11 cellular contexts compared by ENCODE assay signal in the genomic region with DNA sequence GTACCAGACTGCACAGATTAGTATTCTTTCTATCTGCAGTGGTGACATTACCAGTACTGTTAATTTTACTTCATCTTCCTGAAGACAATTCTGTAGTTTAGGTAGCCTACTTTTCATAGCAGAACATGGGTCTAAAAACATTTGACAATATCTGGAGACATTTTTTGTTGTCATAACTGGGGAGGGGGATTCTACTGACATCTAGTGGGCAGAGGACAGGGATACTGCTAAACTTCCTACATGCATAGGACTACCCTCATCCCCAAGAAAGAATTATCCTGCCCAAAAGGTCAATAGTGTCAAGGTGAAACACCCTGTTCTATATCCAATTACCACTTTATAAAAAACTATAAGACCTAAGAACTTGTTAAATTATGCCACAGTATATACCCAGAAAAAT. TPM values are rescaled to one million over a fixed set of nuclear protein-coding genes. Genes with fewer than 3 reads are reported as not detected.
A peak's percentile ranks its signal among the peaks of the same experiment; 100 is the strongest.
DNase-seq lines count a peak whose midpoint lies in the region; ATAC-seq and TF ChIP-seq lines count a peak whose summit lies in the region.
"Had no signal": no experiment of that assay in that cellular context is flagged by ENCODE, and none has a peak within 500 bp of the region (broad histone marks: within the 10 kb centered on the region; RNA-seq: fewer than 3 reads in every experiment).

No MANE protein-coding gene starts in this region.

- H3K36me3 ChIP-seq in osteoblast (ENCODE audit: insufficient read depth, low read length) (no peaks in the 10 kb centered on the region), MM.1S (replicated peaks; ENCODE audit: insufficient read depth, low read length) (no peaks in the 10 kb centered on the region)
- H3K36me3 ChIP-seq: gastrocnemius medialis had no signal

- H3K4me1 ChIP-seq in osteoblast (ENCODE audit: insufficient read depth, low read length): peaks cover 30% of the 10 kb centered on the region
- H3K4me1 ChIP-seq in MM.1S (ENCODE audit: low read length): no peaks in the 10 kb centered on the region

- H3F3A ChIP-seq in MM.1S (ENCODE audit: insufficient read depth, low read length): no peaks in the 10 kb centered on the region

- H3K4me3 Mint-ChIP-seq in brain: peak overlapping the region in 2 of 5 experiments; percentile 60 to 80
- no peak overlapping the region for H3K4me3 Mint-ChIP-seq in T-helper 2 cell treated with Interferon-gamma antibody and Interleukin-4, amounts not matched to agents 5 μg/mL and 100 μg/mL, for 36 hours

- H3K9me2 ChIP-seq in MM.1S (replicated peaks; ENCODE audit: insufficient read depth, low read length): no peaks in the 10 kb centered on the region

- H3K4me3 ChIP-seq in osteoblast (ENCODE audit: insufficient read depth, low read length): no peak overlapping the region
- no peak overlapping the region for H3K4me3 ChIP-seq in MM.1S (ENCODE audit: low read length)
- H3K4me3 ChIP-seq: gastrocnemius medialis had no signal

- no peak overlapping the region for H3K4me2 ChIP-seq in osteoblast (ENCODE audit: insufficient read depth, low read length)
- no peak overlapping the region for H3K4me2 ChIP-seq in MM.1S (ENCODE audit: low read depth, low read length)

- H3K79me2 ChIP-seq in osteoblast (ENCODE audit: insufficient read depth, low read length) (peaks cover 94% of the 10 kb centered on the region), MM.1S (ENCODE audit: low read length) (no peaks in the 10 kb centered on the region)

- H3K27me3 ChIP-seq in osteoblast (ENCODE audit: insufficient read depth, low read length) (no peaks in the 10 kb centered on the region), MM.1S (replicated peaks; ENCODE audit: insufficient read depth, low read length) (peaks cover 37% of the 10 kb centered on the region)
- H3K27me3 ChIP-seq: gastrocnemius medialis had no signal

- peaks cover 18 to 40% (median 37%) of the 10 kb centered on the region in 5 experiments for H3K9me3 Mint-ChIP-seq in brain
- peaks cover 13% of the 10 kb centered on the region for H3K9me3 Mint-ChIP-seq in T-helper 2 cell treated with Interferon-gamma antibody and Interleukin-4, amounts not matched to agents 5 μg/mL and 100 μg/mL, for 36 hours

- no peak overlapping the region for H3K9ac ChIP-seq in MM.1S (ENCODE audit: low read length)

- no peak overlapping the region for H3K27ac Mint-ChIP-seq in brain
- no peak overlapping the region for H3K27ac Mint-ChIP-seq in T-helper 2 cell treated with Interferon-gamma antibody and Interleukin-4, amounts not matched to agents 5 μg/mL and 100 μg/mL, for 36 hours
- H3K27ac Mint-ChIP-seq: activated naive CD4-positive, alpha-beta T cell treated with anti-CD3 and anti-CD28 coated beads, Interleukin-2, amount 50 U/mL, for 72 hours had no signal

- peaks cover 9% of the 10 kb centered on the region for H3K4me1 Mint-ChIP-seq in brain
- H3K4me1 Mint-ChIP-seq in T-helper 2 cell treated with Interferon-gamma antibody and Interleukin-4, amounts not matched to agents 5 μg/mL and 100 μg/mL, for 36 hours (ENCODE audit: low read depth): peaks cover 8% of the 10 kb centered on the region

- H2AFZ ChIP-seq in osteoblast (ENCODE audit: low read length) (no peak overlapping the region), MM.1S (ENCODE audit: low read length) (no peak overlapping the region)

- no peaks in the 10 kb centered on the region for H3K9me3 ChIP-seq in osteoblast (ENCODE audit: low read depth, low read length)
- H3K9me3 ChIP-seq in MM.1S (replicated peaks; ENCODE audit: insufficient read depth, low read length): no peaks in the 10 kb centered on the region
- H3K9me3 ChIP-seq: gastrocnemius medialis had no signal

- H3K36me3 Mint-ChIP-seq in brain: peaks cover 6% of the 10 kb centered on the region
- H3K36me3 Mint-ChIP-seq in T-helper 2 cell treated with Interferon-gamma antibody and Interleukin-4, amounts not matched to agents 5 μg/mL and 100 μg/mL, for 36 hours (ENCODE audit: low read depth): peaks cover 1% of the 10 kb centered on the region

- peak; percentile 61 to 74 for TF ChIP-seq CTCF in brain (conservative IDR thresholded peaks at IDR 0.05)
- TF ChIP-seq CTCF in osteoblast (IDR thresholded peaks at IDR 0.05; ENCODE audit: extremely low read depth, low read depth, low read length): peak; percentile 21
- TF ChIP-seq CTCF in MM.1S (IDR thresholded peaks at IDR 0.05; ENCODE audit: low read length): no peak

- peaks cover 94% of the 10 kb centered on the region for H3K27me3 Mint-ChIP-seq in brain
- peaks cover 80% of the 10 kb centered on the region for H3K27me3 Mint-ChIP-seq in T-helper 2 cell treated with Interferon-gamma antibody and Interleukin-4, amounts not matched to agents 5 μg/mL and 100 μg/mL, for 36 hours (ENCODE audit: low read depth)

- ATAC-seq in GM18870 (IDR thresholded peaks at IDR 0.05; ENCODE audit: unreplicated experiment): no peak
- ATAC-seq: activated naive CD4-positive, alpha-beta T cell treated with anti-CD3 and anti-CD28 coated beads, Interleukin-2, amount 50 U/mL, for 72 hours; gastrocnemius medialis had no signal

- H3K27ac ChIP-seq in osteoblast (ENCODE audit: low read depth, low read length) (no peak overlapping the region), MM.1S (ENCODE audit: low read length) (no peak overlapping the region)
- H3K27ac ChIP-seq: gastrocnemius medialis had no signal

- DNase-seq in DMS 273 (lab: John Stamatoyannopoulos, UW; ENCODE audit: unreplicated experiment): peak; percentile 62
- DNase-seq in DMS 273 treated with DMSO at 0.1 percent for 48 hours (lab: John Stamatoyannopoulos, UW): no peak
- peak; percentile 49 for DNase-seq in NCI-H1105 treated with DMSO at 0.1 percent for 48 hours (lab: John Stamatoyannopoulos, UW)
- DNase-seq in osteoblast (ENCODE audit: insufficient read length, low spot score, missing footprints): no peak
- no peak for DNase-seq in MM.1S
- no peak for DNase-seq in T-helper 2 cell treated with Interferon-gamma antibody and Interleukin-4, amounts not matched to agents 5 μg/mL and 100 μg/mL, for 36 hours (ENCODE audit: low spot score)
- DNase-seq: gastrocnemius medialis, posterior cingulate gyrus had no signal

- no peaks in the 10 kb centered on the region for H4K20me1 ChIP-seq in osteoblast (ENCODE audit: insufficient read depth, low read length)
- H4K20me1 ChIP-seq in MM.1S (ENCODE audit: insufficient read depth, low read length): no peaks in the 10 kb centered on the region

RNA-seq across cellular contexts. Expression of gene ARHGAP29, which starts 3.4 kb away (rescaled TPM):
- 1.3 TPM for polyA plus RNA-seq in brain (ENCODE audit: insufficient read depth, low read depth, low replicate concordance)
- 13.3 and 17.0 TPM in 2 replicates for total RNA-seq in osteoblast

Comparison
In these comparisons a context has a peak if more than half of its experiments do, and no peak if none do; other contexts are left out.
1. DNase-seq: peak in DMS 273 (single experiment) and NCI-H1105 treated with DMSO at 0.1 percent for 48 hours (single experiment); none in DMS 273 treated with DMSO at 0.1 percent for 48 hours (single experiment), osteoblast (single experiment), MM.1S (single experiment) and T-helper 2 cell treated with Interferon-gamma antibody and Interleukin-4, amounts not matched to agents 5 μg/mL and 100 μg/mL, for 36 hours (single experiment).